1 cellular context compared by ENCODE assay signal in the genomic region with DNA sequence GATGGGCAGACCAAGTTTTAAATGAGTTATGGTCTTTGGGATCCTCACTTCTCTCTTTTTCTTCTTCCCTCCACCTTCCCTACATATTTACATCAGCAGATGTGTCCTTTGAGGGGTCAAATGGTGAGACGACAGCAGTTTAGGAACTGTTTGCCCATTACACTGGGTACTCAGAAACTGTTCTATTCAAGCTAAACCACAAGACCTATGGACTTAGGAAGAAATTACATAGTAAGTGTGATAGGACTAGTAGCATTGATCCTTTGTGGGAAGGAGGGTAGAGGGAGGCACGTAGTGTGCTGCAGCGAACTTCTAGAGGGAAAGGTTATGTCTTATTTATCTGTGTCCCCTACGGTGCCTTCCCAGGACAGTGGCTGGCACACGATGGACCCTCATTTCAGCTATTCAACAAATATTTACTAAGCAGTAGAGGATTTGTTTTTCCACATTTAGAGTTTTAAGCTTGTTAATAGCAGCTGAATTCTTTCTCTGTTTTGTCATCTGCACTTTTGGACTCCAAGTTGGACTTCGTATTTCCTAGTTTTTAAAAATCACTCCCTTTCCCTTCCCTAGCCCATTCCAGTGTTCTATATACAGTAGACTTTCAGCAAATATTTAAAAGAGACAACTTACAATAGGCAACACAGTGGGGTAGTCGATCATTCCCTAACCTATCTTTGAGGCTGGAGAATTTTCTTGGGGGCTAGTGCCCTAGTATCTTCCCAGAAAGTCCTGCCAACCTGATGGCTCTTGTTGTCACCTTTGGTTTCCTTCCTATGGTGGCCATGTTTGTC.
A peak's percentile ranks its signal among the peaks of the same experiment; 100 is the strongest.
TF ChIP-seq lines count a peak whose summit lies in the region.

No MANE protein-coding gene starts in this region.

TF ChIP-seq in HepG2, 621 proteins besides CTCF, POLR2A, EP300 and RAD21 (continued from another document and continues in another):
- TF ChIP-seq, protein P1, sequence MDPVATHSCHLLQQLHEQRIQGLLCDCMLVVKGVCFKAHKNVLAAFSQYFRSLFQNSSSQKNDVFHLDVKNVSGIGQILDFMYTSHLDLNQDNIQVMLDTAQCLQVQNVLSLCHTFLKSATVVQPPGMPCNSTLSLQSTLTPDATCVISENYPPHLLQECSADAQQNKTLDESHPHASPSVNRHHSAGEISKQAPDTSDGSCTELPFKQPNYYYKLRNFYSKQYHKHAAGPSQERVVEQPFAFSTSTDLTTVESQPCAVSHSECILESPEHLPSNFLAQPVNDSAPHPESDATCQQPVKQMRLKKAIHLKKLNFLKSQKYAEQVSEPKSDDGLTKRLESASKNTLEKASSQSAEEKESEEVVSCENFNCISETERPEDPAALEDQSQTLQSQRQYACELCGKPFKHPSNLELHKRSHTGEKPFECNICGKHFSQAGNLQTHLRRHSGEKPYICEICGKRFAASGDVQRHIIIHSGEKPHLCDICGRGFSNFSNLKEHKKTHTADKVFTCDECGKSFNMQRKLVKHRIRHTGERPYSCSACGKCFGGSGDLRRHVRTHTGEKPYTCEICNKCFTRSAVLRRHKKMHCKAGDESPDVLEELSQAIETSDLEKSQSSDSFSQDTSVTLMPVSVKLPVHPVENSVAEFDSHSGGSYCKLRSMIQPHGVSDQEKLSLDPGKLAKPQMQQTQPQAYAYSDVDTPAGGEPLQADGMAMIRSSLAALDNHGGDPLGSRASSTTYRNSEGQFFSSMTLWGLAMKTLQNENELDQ (CRISPR knock-in tag; IDR thresholded peaks at IDR 0.05; ENCODE audit: borderline replicate concordance): no peak
- TF ChIP-seq JUNB (CRISPR knock-in tag; IDR thresholded peaks at IDR 0.05; ENCODE audit: borderline replicate concordance) (peak; percentile 43; the same call in 1 of the 2 replicates), ZNF782 (CRISPR knock-in tag; IDR thresholded peaks at IDR 0.05; ENCODE audit: borderline replicate concordance) (no peak), NFE2 (CRISPR knock-in tag; IDR thresholded peaks at IDR 0.05) (no peak), KLF9 (CRISPR knock-in tag; IDR thresholded peaks at IDR 0.05; ENCODE audit: low read depth) (0 out of 2 replicates have a peak, but pooled peaks have one; percentile 59), HOXA3 (CRISPR knock-in tag; IDR thresholded peaks at IDR 0.05) (peak; percentile 57; the same call in 1 of the 2 replicates), ZNF234 (CRISPR knock-in tag; conservative IDR thresholded peaks at IDR 0.05) (no peak), RARA (CRISPR knock-in tag; IDR thresholded peaks at IDR 0.05) (peak; percentile 90), ERF (CRISPR knock-in tag; IDR thresholded peaks at IDR 0.05) (peak; percentile 65), HMG20A (CRISPR knock-in tag; IDR thresholded peaks at IDR 0.05; ENCODE audit: borderline replicate concordance) (peak; percentile 95), ZNF564 (CRISPR knock-in tag; IDR thresholded peaks at IDR 0.05) (0 out of 2 replicates have a peak, but pooled peaks have one; percentile 41), PITX1 (CRISPR knock-in tag; IDR thresholded peaks at IDR 0.05) (peak; percentile 96), ZNF331 (CRISPR knock-in tag; IDR thresholded peaks at IDR 0.05) (peak; percentile 30; the same call in 1 of the 2 replicates), SSRP1 (CRISPR knock-in tag; IDR thresholded peaks at IDR 0.05) (peak; percentile 64; the same call in 1 of the 2 replicates), ZBTB3 (CRISPR knock-in tag; IDR thresholded peaks at IDR 0.05; ENCODE audit: borderline replicate concordance, low read depth) (peak; percentile 71), TEAD3 (CRISPR knock-in tag; optimal IDR thresholded peaks at IDR 0.05; ENCODE audit: borderline replicate concordance) (peak; percentile 84), KMT2A (CRISPR knock-in tag; IDR thresholded peaks at IDR 0.05) (0 out of 2 replicates have a peak, but pooled peaks have one; percentile 22), WIZ (CRISPR knock-in tag; IDR thresholded peaks at IDR 0.05) (0 out of 2 replicates have a peak, but pooled peaks have one; percentile 8), SALL1 (CRISPR knock-in tag; IDR thresholded peaks at IDR 0.05) (peak; percentile 90), NR2F6 (IDR thresholded peaks at IDR 0.05) (peak; percentile 65), NR2F6 (CRISPR knock-in tag; IDR thresholded peaks at IDR 0.05) (peak; percentile 53), KAT8 (CRISPR knock-in tag; IDR thresholded peaks at IDR 0.05) (peak; percentile 73), ZNF652 (CRISPR knock-in tag; IDR thresholded peaks at IDR 0.05; ENCODE audit: borderline replicate concordance, low read depth) (peak; percentile 49; the same call in 1 of the 2 replicates), SMARCC2 (IDR thresholded peaks at IDR 0.05) (peak; percentile 59; the same call in 1 of the 2 replicates), ZKSCAN1 (IDR thresholded peaks at IDR 0.05; ENCODE audit: low read length) (peak; percentile 8; the same call in 1 of the 2 replicates), GATAD1 (CRISPR knock-in tag; IDR thresholded peaks at IDR 0.05) (0 out of 2 replicates have a peak, but pooled peaks have one; percentile 22), HDAC1 (CRISPR knock-in tag; IDR thresholded peaks at IDR 0.05) (peak; percentile 82), ZNF510 (CRISPR knock-in tag; IDR thresholded peaks at IDR 0.05; ENCODE audit: low read depth) (no peak), DMAP1 (CRISPR knock-in tag; IDR thresholded peaks at IDR 0.05) (peak; percentile 21; the same call in 1 of the 2 replicates), ZNF251 (CRISPR knock-in tag; IDR thresholded peaks at IDR 0.05) (no peak), ATF7-NPFF (CRISPR knock-in tag; IDR thresholded peaks at IDR 0.05; ENCODE audit: low read depth) (0 out of 2 replicates have a peak, but pooled peaks have one; percentile 38), MYNN (CRISPR knock-in tag; IDR thresholded peaks at IDR 0.05; ENCODE audit: low read depth) (no peak), ZBTB20 (CRISPR knock-in tag; IDR thresholded peaks at IDR 0.05; ENCODE audit: borderline replicate concordance, low read depth) (peak; percentile 84; the same call in 1 of the 2 replicates), TCF7 (IDR thresholded peaks at IDR 0.05; ENCODE audit: low read depth) (peak; percentile 59), CHD4 (IDR thresholded peaks at IDR 0.05; ENCODE audit: borderline replicate concordance, low read length) (peak; percentile 76; the same call in 1 of the 2 replicates), NCOR1 (IDR thresholded peaks at IDR 0.05; ENCODE audit: borderline replicate concordance, low read length) (peak; percentile 96), FOXO1 (CRISPR knock-in tag; IDR thresholded peaks at IDR 0.05) (peak; percentile 87), SOX13 (IDR thresholded peaks at IDR 0.05) (no peak), SOX13 (CRISPR knock-in tag; conservative IDR thresholded peaks at IDR 0.05 in 1 of 2, IDR thresholded peaks at IDR 0.05 in 1 of 2) (peak in 1 of 2 experiments; percentile 87; a peak in 2 of 4 replicates), TBX2 (CRISPR knock-in tag; IDR thresholded peaks at IDR 0.05; ENCODE audit: borderline replicate concordance) (peak; percentile 80; the same call in 1 of the 2 replicates), ZNF644 (CRISPR knock-in tag; IDR thresholded peaks at IDR 0.05; ENCODE audit: low read depth) (peak; percentile 74; the same call in 1 of the 2 replicates), ZNF766 (CRISPR knock-in tag; IDR thresholded peaks at IDR 0.05; ENCODE audit: borderline replicate concordance) (no peak), FOXK2 (IDR thresholded peaks at IDR 0.05) (no peak)
- TF ChIP-seq, protein P2, sequence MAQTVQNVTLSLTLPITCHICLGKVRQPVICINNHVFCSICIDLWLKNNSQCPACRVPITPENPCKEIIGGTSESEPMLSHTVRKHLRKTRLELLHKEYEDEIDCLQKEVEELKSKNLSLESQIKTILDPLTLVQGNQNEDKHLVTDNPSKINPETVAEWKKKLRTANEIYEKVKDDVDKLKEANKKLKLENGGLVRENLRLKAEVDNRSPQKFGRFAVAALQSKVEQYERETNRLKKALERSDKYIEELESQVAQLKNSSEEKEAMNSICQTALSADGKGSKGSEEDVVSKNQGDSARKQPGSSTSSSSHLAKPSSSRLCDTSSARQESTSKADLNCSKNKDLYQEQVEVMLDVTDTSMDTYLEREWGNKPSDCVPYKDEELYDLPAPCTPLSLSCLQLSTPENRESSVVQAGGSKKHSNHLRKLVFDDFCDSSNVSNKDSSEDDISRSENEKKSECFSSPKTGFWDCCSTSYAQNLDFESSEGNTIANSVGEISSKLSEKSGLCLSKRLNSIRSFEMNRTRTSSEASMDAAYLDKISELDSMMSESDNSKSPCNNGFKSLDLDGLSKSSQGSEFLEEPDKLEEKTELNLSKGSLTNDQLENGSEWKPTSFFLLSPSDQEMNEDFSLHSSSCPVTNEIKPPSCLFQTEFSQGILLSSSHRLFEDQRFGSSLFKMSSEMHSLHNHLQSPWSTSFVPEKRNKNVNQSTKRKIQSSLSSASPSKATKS (CRISPR knock-in tag; IDR thresholded peaks at IDR 0.05): 0 out of 2 replicates have a peak, but pooled peaks have one; percentile 33
- TF ChIP-seq, protein P3, sequence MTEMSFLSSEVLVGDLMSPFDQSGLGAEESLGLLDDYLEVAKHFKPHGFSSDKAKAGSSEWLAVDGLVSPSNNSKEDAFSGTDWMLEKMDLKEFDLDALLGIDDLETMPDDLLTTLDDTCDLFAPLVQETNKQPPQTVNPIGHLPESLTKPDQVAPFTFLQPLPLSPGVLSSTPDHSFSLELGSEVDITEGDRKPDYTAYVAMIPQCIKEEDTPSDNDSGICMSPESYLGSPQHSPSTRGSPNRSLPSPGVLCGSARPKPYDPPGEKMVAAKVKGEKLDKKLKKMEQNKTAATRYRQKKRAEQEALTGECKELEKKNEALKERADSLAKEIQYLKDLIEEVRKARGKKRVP (CRISPR knock-in tag; IDR thresholded peaks at IDR 0.05): peak in 1 of 2 experiments; percentile 62; a peak in 2 of 4 replicates
- TF ChIP-seq, protein P4, sequence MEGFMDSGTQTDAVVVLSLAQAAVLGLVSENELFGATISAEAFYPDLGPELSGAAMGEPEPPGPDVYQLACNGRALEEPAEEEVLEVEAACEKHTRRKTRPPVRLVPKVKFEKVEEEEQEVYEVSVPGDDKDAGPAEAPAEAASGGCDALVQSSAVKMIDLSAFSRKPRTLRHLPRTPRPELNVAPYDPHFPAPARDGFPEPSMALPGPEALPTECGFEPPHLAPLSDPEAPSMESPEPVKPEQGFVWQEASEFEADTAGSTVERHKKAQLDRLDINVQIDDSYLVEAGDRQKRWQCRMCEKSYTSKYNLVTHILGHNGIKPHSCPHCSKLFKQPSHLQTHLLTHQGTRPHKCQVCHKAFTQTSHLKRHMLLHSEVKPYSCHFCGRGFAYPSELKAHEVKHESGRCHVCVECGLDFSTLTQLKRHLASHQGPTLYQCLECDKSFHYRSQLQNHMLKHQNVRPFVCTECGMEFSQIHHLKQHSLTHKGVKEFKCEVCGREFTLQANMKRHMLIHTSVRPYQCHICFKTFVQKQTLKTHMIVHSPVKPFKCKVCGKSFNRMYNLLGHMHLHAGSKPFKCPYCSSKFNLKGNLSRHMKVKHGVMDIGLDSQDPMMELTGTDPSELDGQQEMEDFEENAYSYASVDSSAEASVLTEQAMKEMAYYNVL (CRISPR knock-in tag; IDR thresholded peaks at IDR 0.05; ENCODE audit: borderline replicate concordance): peak; percentile 75; the same call in 1 of the 2 replicates
- TF ChIP-seq, protein P5, sequence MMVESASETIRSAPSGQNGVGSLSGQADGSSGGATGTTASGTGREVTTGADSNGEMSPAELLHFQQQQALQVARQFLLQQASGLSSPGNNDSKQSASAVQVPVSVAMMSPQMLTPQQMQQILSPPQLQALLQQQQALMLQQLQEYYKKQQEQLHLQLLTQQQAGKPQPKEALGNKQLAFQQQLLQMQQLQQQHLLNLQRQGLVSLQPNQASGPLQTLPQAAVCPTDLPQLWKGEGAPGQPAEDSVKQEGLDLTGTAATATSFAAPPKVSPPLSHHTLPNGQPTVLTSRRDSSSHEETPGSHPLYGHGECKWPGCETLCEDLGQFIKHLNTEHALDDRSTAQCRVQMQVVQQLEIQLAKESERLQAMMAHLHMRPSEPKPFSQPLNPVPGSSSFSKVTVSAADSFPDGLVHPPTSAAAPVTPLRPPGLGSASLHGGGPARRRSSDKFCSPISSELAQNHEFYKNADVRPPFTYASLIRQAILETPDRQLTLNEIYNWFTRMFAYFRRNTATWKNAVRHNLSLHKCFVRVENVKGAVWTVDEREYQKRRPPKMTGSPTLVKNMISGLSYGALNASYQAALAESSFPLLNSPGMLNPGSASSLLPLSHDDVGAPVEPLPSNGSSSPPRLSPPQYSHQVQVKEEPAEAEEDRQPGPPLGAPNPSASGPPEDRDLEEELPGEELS (CRISPR knock-in tag; IDR thresholded peaks at IDR 0.05): peak; percentile 95
- TF ChIP-seq, protein P6, sequence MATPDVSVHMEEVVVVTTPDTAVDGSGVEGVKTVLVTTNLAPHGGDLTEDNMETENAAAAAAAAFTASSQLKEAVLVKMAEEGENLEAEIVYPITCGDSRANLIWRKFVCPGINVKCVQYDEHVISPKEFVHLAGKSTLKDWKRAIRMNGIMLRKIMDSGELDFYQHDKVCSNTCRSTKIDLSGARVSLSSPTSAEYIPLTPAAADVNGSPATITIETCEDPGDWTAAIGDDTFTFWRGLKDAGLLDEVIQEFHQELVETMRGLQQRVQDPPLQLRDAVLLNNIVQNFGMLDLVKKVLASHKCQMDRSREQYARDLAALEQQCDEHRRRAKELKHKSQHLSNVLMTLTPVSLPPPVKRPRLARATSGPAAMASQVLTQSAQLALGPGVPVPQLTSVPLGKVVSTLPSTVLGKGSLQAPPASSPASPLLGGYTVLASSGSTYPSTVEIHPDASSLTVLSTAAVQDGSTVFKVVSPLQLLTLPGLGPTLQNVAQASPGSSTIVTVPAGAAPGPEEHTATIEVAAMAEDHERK (CRISPR knock-in tag; IDR thresholded peaks at IDR 0.05; ENCODE audit: low read depth): 0 out of 2 replicates have a peak, but pooled peaks have one; percentile 8
- TF ChIP-seq, protein P7, sequence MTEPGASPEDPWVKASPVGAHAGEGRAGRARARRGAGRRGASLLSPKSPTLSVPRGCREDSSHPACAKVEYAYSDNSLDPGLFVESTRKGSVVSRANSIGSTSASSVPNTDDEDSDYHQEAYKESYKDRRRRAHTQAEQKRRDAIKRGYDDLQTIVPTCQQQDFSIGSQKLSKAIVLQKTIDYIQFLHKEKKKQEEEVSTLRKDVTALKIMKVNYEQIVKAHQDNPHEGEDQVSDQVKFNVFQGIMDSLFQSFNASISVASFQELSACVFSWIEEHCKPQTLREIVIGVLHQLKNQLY (CRISPR knock-in tag; IDR thresholded peaks at IDR 0.05): peak; percentile 39; the same call in 1 of the 2 replicates
- TF ChIP-seq, protein P8, sequence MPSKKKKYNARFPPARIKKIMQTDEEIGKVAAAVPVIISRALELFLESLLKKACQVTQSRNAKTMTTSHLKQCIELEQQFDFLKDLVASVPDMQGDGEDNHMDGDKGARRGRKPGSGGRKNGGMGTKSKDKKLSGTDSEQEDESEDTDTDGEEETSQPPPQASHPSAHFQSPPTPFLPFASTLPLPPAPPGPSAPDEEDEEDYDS (CRISPR knock-in tag; IDR thresholded peaks at IDR 0.05): peak; percentile 63; the same call in 1 of the 2 replicates
- TF ChIP-seq, protein P9, sequence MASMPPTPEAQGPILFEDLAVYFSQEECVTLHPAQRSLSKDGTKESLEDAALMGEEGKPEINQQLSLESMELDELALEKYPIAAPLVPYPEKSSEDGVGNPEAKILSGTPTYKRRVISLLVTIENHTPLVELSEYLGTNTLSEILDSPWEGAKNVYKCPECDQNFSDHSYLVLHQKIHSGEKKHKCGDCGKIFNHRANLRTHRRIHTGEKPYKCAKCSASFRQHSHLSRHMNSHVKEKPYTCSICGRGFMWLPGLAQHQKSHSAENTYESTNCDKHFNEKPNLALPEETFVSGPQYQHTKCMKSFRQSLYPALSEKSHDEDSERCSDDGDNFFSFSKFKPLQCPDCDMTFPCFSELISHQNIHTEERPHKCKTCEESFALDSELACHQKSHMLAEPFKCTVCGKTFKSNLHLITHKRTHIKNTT (CRISPR knock-in tag; IDR thresholded peaks at IDR 0.05): no peak
